In genomic region chr11:2433106-2433925, GRCh38 we compare ENCODE assay signal across 1 cellular context.
TF ChIP-seq lines count a peak whose summit lies in the region.

No MANE protein-coding gene starts in this region.

TF ChIP-seq in HepG2, 621 proteins besides CTCF, POLR2A, EP300 and RAD21:
- TF ChIP-seq GABPA (IDR thresholded peaks at IDR 0.05; ENCODE audit: low read depth, low read length) (0 out of 2 replicates have a peak, but pooled peaks have one; percentile 7), GABPA (CRISPR knock-in tag; IDR thresholded peaks at IDR 0.05; ENCODE audit: low read depth) (no peak), ZFP36L2 (CRISPR knock-in tag; IDR thresholded peaks at IDR 0.05) (no peak)
